ENCODE assay signal across 27 cellular contexts in the genomic region with DNA sequence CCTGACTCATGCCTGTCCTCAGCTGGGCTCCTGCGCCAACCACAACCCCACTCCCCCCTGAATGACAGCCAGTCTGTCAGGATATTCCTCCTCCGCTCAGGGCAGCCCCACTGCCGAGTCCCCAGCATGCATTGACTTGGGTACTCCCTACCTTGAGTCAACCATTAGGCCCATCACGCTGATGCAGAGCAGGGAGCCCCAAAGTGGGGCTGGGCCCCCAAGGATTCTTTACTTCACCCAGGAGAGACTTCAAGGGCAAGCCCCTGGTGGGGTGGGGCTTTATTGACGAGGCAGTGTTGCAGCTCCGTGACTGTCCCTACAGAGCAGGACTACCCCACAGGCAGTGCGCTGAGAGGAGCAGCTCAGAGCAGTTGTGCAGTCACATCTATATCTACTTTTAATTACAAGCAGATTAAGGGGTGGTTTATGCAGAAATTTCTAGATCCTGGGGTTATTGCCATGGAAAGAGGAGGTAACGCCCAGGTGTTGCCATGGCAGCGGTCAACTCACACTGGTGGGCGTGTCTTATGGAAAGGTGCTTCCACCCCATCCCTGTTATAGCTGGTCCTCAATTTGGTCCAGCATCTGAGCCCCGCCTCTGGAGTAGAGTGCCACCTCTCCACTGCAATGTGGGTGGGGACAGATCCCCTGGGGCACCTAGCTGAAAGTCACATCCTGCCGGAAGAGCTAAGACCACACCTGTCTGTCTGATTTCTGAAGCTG. TPM values are rescaled to one million over a fixed set of nuclear protein-coding genes. Genes with fewer than 3 reads are reported as not detected.
DNase-seq lines count a peak whose midpoint lies in the region; TF ChIP-seq lines count a peak whose summit lies in the region.
"Had no signal": no experiment of that assay in that cellular context is flagged by ENCODE, and none has a peak within 500 bp of the region (broad histone marks: within the 10 kb centered on the region; RNA-seq: fewer than 3 reads in every experiment).

No MANE protein-coding gene starts in this region.

- H4K8ac ChIP-seq in neuronal stem cell (ENCODE audit: low read depth, low read length): no peak overlapping the region

- no peak overlapping the region for H3K4ac ChIP-seq in neuronal stem cell (ENCODE audit: low read length)

- H3K36me3 ChIP-seq in BE2C (no peaks in the 10 kb centered on the region), neuronal stem cell (replicated peaks in 1 of 2; ENCODE audit: control insufficient read depth in 2 of 2, insufficient read depth in 2 of 2, low read length in 2 of 2) (no peaks in the 10 kb centered on the region), spleen (no peaks in the 10 kb centered on the region), MM.1S (replicated peaks; ENCODE audit: insufficient read depth, low read length) (no peaks in the 10 kb centered on the region)
- H3K36me3 ChIP-seq: MG63 had no signal

- TF ChIP-seq CTCF in BE2C (IDR thresholded peaks at IDR 0.05; ENCODE audit: low read depth, low read length) (no peak), CD14-positive monocyte (IDR thresholded peaks at IDR 0.05) (no peak), spleen (IDR thresholded peaks at IDR 0.05 in 8 of 11, conservative IDR thresholded peaks at IDR 0.05 in 3 of 11) (no peak), MM.1S (IDR thresholded peaks at IDR 0.05; ENCODE audit: low read length) (no peak), GM13977 (IDR thresholded peaks at IDR 0.05; ENCODE audit: extremely low read depth, insufficient read depth, missing control alignments) (no peak)

- H3K27ac ChIP-seq in neuronal stem cell (replicated peaks; ENCODE audit: low read length) (no peak overlapping the region), spleen (no peak overlapping the region), MM.1S (ENCODE audit: low read length) (no peak overlapping the region)
- H3K27ac ChIP-seq: C4-2B, PC-9, SK-N-MC had no signal

- peak overlapping the region in 1 of 2 donors; percentile 33 for H3K4me3 Mint-ChIP-seq in CD14-positive monocyte
- H3K4me3 Mint-ChIP-seq in activated CD4-positive, alpha-beta memory T cell treated with anti-CD3 and anti-CD28 coated beads, Interleukin-2, amount 10 ng/mL, durations not matched to agents 7 days and 5 days: no peak overlapping the region
- H3K4me3 Mint-ChIP-seq: CD8-positive, alpha-beta memory T cell had no signal

- H3K9ac ChIP-seq in neuronal stem cell (ENCODE audit: low read depth, low read length, poor library complexity) (no peak overlapping the region), MM.1S (ENCODE audit: low read length) (no peak overlapping the region)

- TF ChIP-seq POLR2A in spleen (IDR thresholded peaks at IDR 0.05): no peak

- H2BK120ac ChIP-seq in neuronal stem cell (ENCODE audit: low read depth, low read length): no peak overlapping the region

- no peaks in the 10 kb centered on the region for H3K27me3 ChIP-seq in BE2C
- no peaks in the 10 kb centered on the region for H3K27me3 ChIP-seq in neuronal stem cell (ENCODE audit: control insufficient read depth in 3 of 3, insufficient read depth in 3 of 3, low read depth in 1 of 3, low read length in 3 of 3)
- peaks cover 0 to 23% (median 0%) of the 10 kb centered on the region in 7 donors for H3K27me3 ChIP-seq in spleen (replicated peaks in 1 of 7)
- peaks cover 92% of the 10 kb centered on the region for H3K27me3 ChIP-seq in MM.1S (replicated peaks; ENCODE audit: insufficient read depth, low read length)
- H3K27me3 ChIP-seq: MG63 had no signal

- peaks cover 0 to 10% (median 5%) of the 10 kb centered on the region in 7 donors for H3K9me3 Mint-ChIP-seq in CD14-positive monocyte
- H3K9me3 Mint-ChIP-seq in activated CD4-positive, alpha-beta memory T cell treated with anti-CD3 and anti-CD28 coated beads, Interleukin-2, amount 10 ng/mL, durations not matched to agents 7 days and 5 days: no peaks in the 10 kb centered on the region
- H3K9me3 Mint-ChIP-seq: CD8-positive, alpha-beta memory T cell had no signal

- no peak overlapping the region for H2BK5ac ChIP-seq in neuronal stem cell (ENCODE audit: low read length)

- no peaks in the 10 kb centered on the region for H3F3A ChIP-seq in MM.1S (ENCODE audit: insufficient read depth, low read length)

- peaks cover 0 to 6% of the 10 kb centered on the region in 2 donors for H3K36me3 Mint-ChIP-seq in CD14-positive monocyte
- H3K36me3 Mint-ChIP-seq in activated CD4-positive, alpha-beta memory T cell treated with anti-CD3 and anti-CD28 coated beads, Interleukin-2, amount 10 ng/mL, durations not matched to agents 7 days and 5 days (ENCODE audit: low read depth): no peaks in the 10 kb centered on the region
- H3K36me3 Mint-ChIP-seq: CD8-positive, alpha-beta memory T cell had no signal

- H3K23ac ChIP-seq in neuronal stem cell (ENCODE audit: low read depth, low read length, poor library complexity): no peak overlapping the region

- H3K14ac ChIP-seq in neuronal stem cell (ENCODE audit: low read length): no peak overlapping the region

- DNase-seq in BE2C (peak; percentile 4), CD14-positive monocyte (ENCODE audit: low spot score) (peak; percentile 33), neuronal stem cell (ENCODE audit: low spot score) (no peak), spleen (peak; percentile 47), MM.1S (no peak), GM13977 (ENCODE audit: low spot score) (no peak)
- DNase-seq in activated CD4-positive, alpha-beta memory T cell treated with anti-CD3 and anti-CD28 coated beads, Interleukin-2, amount 10 ng/mL, durations not matched to agents 7 days and 5 days: no peak
- DNase-seq: CD8-positive, alpha-beta memory T cell; DMS153; DND-41; KG1; MG63; NCI-H1048; NCI-H1417 treated with DMSO at 0.1 percent for 48 hours; NCI-H1694 treated with DMSO at 0.1 percent for 48 hours; NCI-H2081 treated with DMSO at 0.1 percent for 48 hours; NCI-H2171; NCI-H345; NCI-H510A treated with DMSO at 0.1 percent for 48 hours; NCI-H774; PC-9; SHP77 treated with DMSO at 0.1 percent for 48 hours had no signal

- H3K4me1 Mint-ChIP-seq in CD14-positive monocyte: peaks cover 2% of the 10 kb centered on the region
- H3K4me1 Mint-ChIP-seq in activated CD4-positive, alpha-beta memory T cell treated with anti-CD3 and anti-CD28 coated beads, Interleukin-2, amount 10 ng/mL, durations not matched to agents 7 days and 5 days: no peaks in the 10 kb centered on the region
- H3K4me1 Mint-ChIP-seq: CD8-positive, alpha-beta memory T cell had no signal

- H4K20me1 ChIP-seq in MM.1S (ENCODE audit: insufficient read depth, low read length): no peaks in the 10 kb centered on the region

- no peak overlapping the region for H3K27ac Mint-ChIP-seq in CD14-positive monocyte
- no peak overlapping the region for H3K27ac Mint-ChIP-seq in activated CD4-positive, alpha-beta memory T cell treated with anti-CD3 and anti-CD28 coated beads, Interleukin-2, amount 10 ng/mL, durations not matched to agents 7 days and 5 days
- H3K27ac Mint-ChIP-seq: CD8-positive, alpha-beta memory T cell had no signal

- no peak overlapping the region for H2BK12ac ChIP-seq in neuronal stem cell (ENCODE audit: low read length)

- CTCF ChIA-PET in activated CD4-positive, alpha-beta memory T cell treated with anti-CD3 and anti-CD28 coated beads, Interleukin-2, amount 10 ng/mL, durations not matched to agents 7 days and 5 days (lab: Charles Lee): no interaction called here

- H2AFZ ChIP-seq in neuronal stem cell (ENCODE audit: low read length) (no peak overlapping the region), MM.1S (ENCODE audit: low read length) (no peak overlapping the region)
- H2AFZ ChIP-seq: PC-9 had no signal

- POLR2A ChIA-PET in activated CD4-positive, alpha-beta memory T cell treated with anti-CD3 and anti-CD28 coated beads, Interleukin-2, amount 10 ng/mL, durations not matched to agents 7 days and 5 days (lab: Charles Lee): no interaction called here

- in situ Hi-C loops in GM13977 (cut with MboI; ENCODE audit: low pct_unique_long_range_greater_than_20kb, low sequenced_read_pairs, unreplicated experiment): no loop called here

- no peak overlapping the region for H4K91ac ChIP-seq in neuronal stem cell (ENCODE audit: low read depth, low read length, poor library complexity)

- H3K4me3 ChIP-seq in BE2C (ENCODE audit: low read depth, low read length) (no peak overlapping the region), neuronal stem cell (ENCODE audit: low read length in 2 of 2) (no peak overlapping the region), spleen (no peak overlapping the region), MM.1S (ENCODE audit: low read length) (no peak overlapping the region)
- H3K4me3 ChIP-seq: MG63, PC-9, SK-N-MC had no signal

- intact Hi-C loops in CD14-positive monocyte (cut with micrococcal nuclease): no loop called here
- intact Hi-C loops in spleen (cut with DNase I; ENCODE audit: low total_unique reads): no loop called here

- H2AK5ac ChIP-seq in neuronal stem cell (ENCODE audit: low read depth, low read length): peak overlapping the region; percentile 88

- no peaks in the 10 kb centered on the region for H3K9me2 ChIP-seq in MM.1S (replicated peaks; ENCODE audit: insufficient read depth, low read length)

- peaks cover 29 to 35% (median 32%) of the 10 kb centered on the region in 3 donors for H3K27me3 Mint-ChIP-seq in CD14-positive monocyte (ENCODE audit: low read depth in 3 of 3)
- H3K27me3 Mint-ChIP-seq in activated CD4-positive, alpha-beta memory T cell treated with anti-CD3 and anti-CD28 coated beads, Interleukin-2, amount 10 ng/mL, durations not matched to agents 7 days and 5 days: no peaks in the 10 kb centered on the region
- H3K27me3 Mint-ChIP-seq: CD8-positive, alpha-beta memory T cell had no signal

- H3K9me3 ChIP-seq in BE2C (no peaks in the 10 kb centered on the region), neuronal stem cell (replicated peaks in 1 of 2; ENCODE audit: control insufficient read depth in 2 of 2, insufficient read depth in 1 of 2, low read depth in 1 of 2, low read length in 2 of 2) (peaks cover 0 to 3% of the 10 kb centered on the region in 2 donors), spleen (peaks cover 0 to 6% (median 0%) of the 10 kb centered on the region in 8 donors), MM.1S (replicated peaks; ENCODE audit: insufficient read depth, low read length) (no peaks in the 10 kb centered on the region)
- H3K9me3 ChIP-seq: MG63 had no signal

- H3K4me2 ChIP-seq in neuronal stem cell (ENCODE audit: insufficient read depth, low read length, poor library complexity, severe bottlenecking) (no peak overlapping the region), MM.1S (ENCODE audit: low read depth, low read length) (no peak overlapping the region)
- H3K4me2 ChIP-seq: PC-9 had no signal

- peak overlapping the region; percentile 80 for H3K18ac ChIP-seq in neuronal stem cell (ENCODE audit: low read length)

- H2BK15ac ChIP-seq in neuronal stem cell (ENCODE audit: low read length): peak overlapping the region; percentile 56

- WGBS in neuronal stem cell (ENCODE audit: extremely low coverage in 2 of 2, insufficient read length in 2 of 2, insufficient replicate concordance in 1 of 2), 2 donors: no CpG with 5 or more reads among the region's 12 CpGs
- WGBS in spleen, 5 donors: 85 to 92% (median 91%) methylated on average over 11 to 12 of the region's 12 CpGs

- H3K79me1 ChIP-seq in neuronal stem cell (ENCODE audit: low read depth, low read length): no peaks in the 10 kb centered on the region

- H3K4me1 ChIP-seq in BE2C (peaks cover 8% of the 10 kb centered on the region), neuronal stem cell (ENCODE audit: control insufficient read depth in 2 of 2, insufficient read depth in 1 of 2, low read depth in 1 of 2, low read length in 2 of 2) (peaks cover 0 to 4% of the 10 kb centered on the region in 2 donors), spleen (no peaks in the 10 kb centered on the region), MM.1S (ENCODE audit: low read length) (no peaks in the 10 kb centered on the region)

- H3K79me2 ChIP-seq in MM.1S (ENCODE audit: low read length): no peaks in the 10 kb centered on the region

RNA-seq across cellular contexts. Expression of a gene that starts 32.1 kb away (rescaled TPM):
- polyA plus RNA-seq in BE2C (2012; ENCODE audit: insufficient read depth, insufficient read length, low read depth): 0.11 TPM
- polyA plus RNA-seq in CD14-positive monocyte (1,000 to 10,000 TPM; 6,268 to 7,680 TPM), spleen (10 to 100 TPM in 2 of 3 donors, 1 to 10 TPM in 1; 5.2 to 30.0 (median 21.9) TPM)
- not detected for polyA plus RNA-seq in neuronal stem cell (2013, experiment 1 of 2)
- polyA plus RNA-seq in neuronal stem cell (2013, experiment 2 of 2): not detected
- total RNA-seq in spleen: 100 to 1,000 TPM in 3 of 7 donors, 10 to 100 TPM in 4; 33.1 to 209 (median 77.5) TPM
- not detected for total RNA-seq in activated CD4-positive, alpha-beta memory T cell treated with anti-CD3 and anti-CD28 coated beads, Interleukin-2, amount 10 ng/mL, durations not matched to agents 7 days and 5 days
- total RNA-seq: A673, H4, PC-9, RPMI7951 had no signal
- polyA plus RNA-seq: CD8-positive, alpha-beta memory T cell had no signal

Comparison
In these comparisons a context has a peak if more than half of its experiments do, and no peak if none do; other contexts are left out.
1. DNase-seq: peak in BE2C (single experiment), CD14-positive monocyte (single experiment) and spleen (single experiment); none in neuronal stem cell (single experiment), MM.1S (single experiment), activated CD4-positive, alpha-beta memory T cell treated with anti-CD3 and anti-CD28 coated beads, Interleukin-2, amount 10 ng/mL, durations not matched to agents 7 days and 5 days (single experiment) and GM13977 (single experiment).
2. RNA of a gene that starts 32.1 kb away (total RNA-seq): 33.1 to 209 TPM in spleen; not detected in activated CD4-positive, alpha-beta memory T cell treated with anti-CD3 and anti-CD28 coated beads, Interleukin-2, amount 10 ng/mL, durations not matched to agents 7 days and 5 days; every median in the first group is over 10 times any median in the second.